In the genomic region with DNA sequence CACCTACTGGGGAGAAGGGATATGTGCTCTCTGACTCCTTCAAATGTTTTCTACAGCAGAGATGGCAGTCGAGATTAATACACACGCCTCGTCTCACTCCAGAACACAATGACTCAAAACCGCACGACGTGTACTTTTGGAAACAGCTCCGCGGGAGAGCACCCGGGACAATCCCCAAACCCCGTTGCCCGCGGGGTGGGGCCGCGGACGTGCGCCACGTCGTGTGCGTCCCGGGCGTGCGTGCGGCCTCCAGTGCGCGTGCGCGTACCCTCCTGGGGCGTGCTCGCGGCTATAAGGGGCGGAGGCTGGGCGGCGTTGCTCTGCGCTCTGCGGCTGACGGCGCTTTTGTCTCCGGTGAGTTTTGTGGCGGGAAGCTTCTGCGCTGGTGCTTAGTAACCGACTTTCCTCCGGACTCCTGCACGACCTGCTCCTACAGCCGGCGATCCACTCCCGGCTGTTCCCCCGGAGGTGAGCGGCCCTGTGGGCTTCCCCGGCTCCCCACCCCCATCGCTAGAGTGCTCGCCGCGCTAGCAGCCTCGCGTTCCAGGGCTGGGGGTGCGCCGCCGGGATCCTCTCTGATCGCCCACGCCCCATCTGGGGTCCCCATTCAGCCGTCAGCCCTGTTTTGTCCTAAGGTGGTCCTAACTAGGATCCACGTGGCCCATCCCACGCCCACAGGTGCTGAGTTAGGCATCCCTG, we compare ENCODE assay signal across 1 cellular context.
A peak's percentile ranks its signal among the peaks of the same experiment; 100 is the strongest.
TF ChIP-seq lines count a peak whose summit lies in the region.

A gene with protein sequence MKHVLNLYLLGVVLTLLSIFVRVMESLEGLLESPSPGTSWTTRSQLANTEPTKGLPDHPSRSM (plus strand): TSS at position 323 of the 699 bp plus-strand sequence. CDS start 1,391 bp downstream, outside the sequence.

TF ChIP-seq in K562, 482 proteins besides CTCF, POLR2A, EP300 and RAD21 (continued from another document and continues in another):
- TF ChIP-seq, protein P1, sequence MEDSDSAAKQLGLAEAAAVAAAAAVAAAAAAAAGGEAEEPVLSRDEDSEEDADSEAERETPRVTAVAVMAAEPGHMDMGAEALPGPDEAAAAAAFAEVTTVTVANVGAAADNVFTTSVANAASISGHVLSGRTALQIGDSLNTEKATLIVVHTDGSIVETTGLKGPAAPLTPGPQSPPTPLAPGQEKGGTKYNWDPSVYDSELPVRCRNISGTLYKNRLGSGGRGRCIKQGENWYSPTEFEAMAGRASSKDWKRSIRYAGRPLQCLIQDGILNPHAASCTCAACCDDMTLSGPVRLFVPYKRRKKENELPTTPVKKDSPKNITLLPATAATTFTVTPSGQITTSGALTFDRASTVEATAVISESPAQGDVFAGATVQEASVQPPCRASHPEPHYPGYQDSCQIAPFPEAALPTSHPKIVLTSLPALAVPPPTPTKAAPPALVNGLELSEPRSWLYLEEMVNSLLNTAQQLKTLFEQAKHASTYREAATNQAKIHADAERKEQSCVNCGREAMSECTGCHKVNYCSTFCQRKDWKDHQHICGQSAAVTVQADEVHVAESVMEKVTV (CRISPR knock-in tag; IDR thresholded peaks at IDR 0.05), result no peak
- TF ChIP-seq SUPT5H (IDR thresholded peaks at IDR 0.05) (peak; percentile 82), NUFIP1 (IDR thresholded peaks at IDR 0.05; ENCODE audit: partially characterized antibody) (no peak), ZBTB1 (CRISPR knock-in tag; IDR thresholded peaks at IDR 0.05; ENCODE audit: borderline replicate concordance, low read depth) (no peak; the same call in 1 of the 2 replicates), HNRNPL (IDR thresholded peaks at IDR 0.05; ENCODE audit: low read depth, low read length) (no peak), RBM17 (IDR thresholded peaks at IDR 0.05; ENCODE audit: borderline replicate concordance, low read depth, low read length) (no peak), MEF2D (tag; conservative IDR thresholded peaks at IDR 0.05; ENCODE audit: low read depth) (no peak), YY1 (IDR thresholded peaks at IDR 0.05; ENCODE audit: borderline replicate concordance in 1 of 3, control insufficient read depth in 1 of 3, extremely low read depth in 1 of 3, insufficient read depth in 3 of 3, insufficient read length in 1 of 3, insufficient replicate concordance in 2 of 3, low read depth in 1 of 3, low read length in 2 of 3) (peak in 2 of 3 experiments; percentile 69 to 74), GATAD2A (IDR thresholded peaks at IDR 0.05) (peak; percentile 75; the same call in 1 of the 2 replicates), ZNF668 (CRISPR knock-in tag; IDR thresholded peaks at IDR 0.05) (no peak), ZC3H4 (CRISPR knock-in tag; IDR thresholded peaks at IDR 0.05; ENCODE audit: borderline replicate concordance) (no peak), POLR2AphosphoS5 (IDR thresholded peaks at IDR 0.05; ENCODE audit: control insufficient read depth, insufficient read depth, low read depth, low read length) (0 out of 2 replicates have a peak, but pooled peaks have one; percentile 49), NEUROD1 (IDR thresholded peaks at IDR 0.05; ENCODE audit: borderline replicate concordance, low read depth, low read length, partially characterized antibody) (peak; percentile 23), EZH2 (IDR thresholded peaks at IDR 0.05; ENCODE audit: borderline replicate concordance, low read depth, low read length) (no peak), NFE2L1 (tag; IDR thresholded peaks at IDR 0.05; ENCODE audit: borderline replicate concordance, low read depth) (no peak), TSC22D4 (tag; IDR thresholded peaks at IDR 0.05) (no peak), MCM2 (IDR thresholded peaks at IDR 0.05; ENCODE audit: low read depth) (no peak), NFIX (CRISPR knock-in tag; IDR thresholded peaks at IDR 0.05; ENCODE audit: low read depth) (no peak)
- TF ChIP-seq, protein P2, sequence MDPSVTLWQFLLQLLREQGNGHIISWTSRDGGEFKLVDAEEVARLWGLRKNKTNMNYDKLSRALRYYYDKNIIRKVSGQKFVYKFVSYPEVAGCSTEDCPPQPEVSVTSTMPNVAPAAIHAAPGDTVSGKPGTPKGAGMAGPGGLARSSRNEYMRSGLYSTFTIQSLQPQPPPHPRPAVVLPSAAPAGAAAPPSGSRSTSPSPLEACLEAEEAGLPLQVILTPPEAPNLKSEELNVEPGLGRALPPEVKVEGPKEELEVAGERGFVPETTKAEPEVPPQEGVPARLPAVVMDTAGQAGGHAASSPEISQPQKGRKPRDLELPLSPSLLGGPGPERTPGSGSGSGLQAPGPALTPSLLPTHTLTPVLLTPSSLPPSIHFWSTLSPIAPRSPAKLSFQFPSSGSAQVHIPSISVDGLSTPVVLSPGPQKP (CRISPR knock-in tag; IDR thresholded peaks at IDR 0.05), result no peak
- TF ChIP-seq, protein P3, sequence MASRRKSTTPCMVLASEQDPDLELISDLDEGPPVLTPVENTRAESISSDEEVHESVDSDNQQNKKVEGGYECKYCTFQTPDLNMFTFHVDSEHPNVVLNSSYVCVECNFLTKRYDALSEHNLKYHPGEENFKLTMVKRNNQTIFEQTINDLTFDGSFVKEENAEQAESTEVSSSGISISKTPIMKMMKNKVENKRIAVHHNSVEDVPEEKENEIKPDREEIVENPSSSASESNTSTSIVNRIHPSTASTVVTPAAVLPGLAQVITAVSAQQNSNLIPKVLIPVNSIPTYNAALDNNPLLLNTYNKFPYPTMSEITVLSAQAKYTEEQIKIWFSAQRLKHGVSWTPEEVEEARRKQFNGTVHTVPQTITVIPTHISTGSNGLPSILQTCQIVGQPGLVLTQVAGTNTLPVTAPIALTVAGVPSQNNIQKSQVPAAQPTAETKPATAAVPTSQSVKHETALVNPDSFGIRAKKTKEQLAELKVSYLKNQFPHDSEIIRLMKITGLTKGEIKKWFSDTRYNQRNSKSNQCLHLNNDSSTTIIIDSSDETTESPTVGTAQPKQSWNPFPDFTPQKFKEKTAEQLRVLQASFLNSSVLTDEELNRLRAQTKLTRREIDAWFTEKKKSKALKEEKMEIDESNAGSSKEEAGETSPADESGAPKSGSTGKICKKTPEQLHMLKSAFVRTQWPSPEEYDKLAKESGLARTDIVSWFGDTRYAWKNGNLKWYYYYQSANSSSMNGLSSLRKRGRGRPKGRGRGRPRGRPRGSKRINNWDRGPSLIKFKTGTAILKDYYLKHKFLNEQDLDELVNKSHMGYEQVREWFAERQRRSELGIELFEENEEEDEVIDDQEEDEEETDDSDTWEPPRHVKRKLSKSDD (conservative IDR thresholded peaks at IDR 0.05; ENCODE audit: low read length), result no peak
- TF ChIP-seq, protein P4, sequence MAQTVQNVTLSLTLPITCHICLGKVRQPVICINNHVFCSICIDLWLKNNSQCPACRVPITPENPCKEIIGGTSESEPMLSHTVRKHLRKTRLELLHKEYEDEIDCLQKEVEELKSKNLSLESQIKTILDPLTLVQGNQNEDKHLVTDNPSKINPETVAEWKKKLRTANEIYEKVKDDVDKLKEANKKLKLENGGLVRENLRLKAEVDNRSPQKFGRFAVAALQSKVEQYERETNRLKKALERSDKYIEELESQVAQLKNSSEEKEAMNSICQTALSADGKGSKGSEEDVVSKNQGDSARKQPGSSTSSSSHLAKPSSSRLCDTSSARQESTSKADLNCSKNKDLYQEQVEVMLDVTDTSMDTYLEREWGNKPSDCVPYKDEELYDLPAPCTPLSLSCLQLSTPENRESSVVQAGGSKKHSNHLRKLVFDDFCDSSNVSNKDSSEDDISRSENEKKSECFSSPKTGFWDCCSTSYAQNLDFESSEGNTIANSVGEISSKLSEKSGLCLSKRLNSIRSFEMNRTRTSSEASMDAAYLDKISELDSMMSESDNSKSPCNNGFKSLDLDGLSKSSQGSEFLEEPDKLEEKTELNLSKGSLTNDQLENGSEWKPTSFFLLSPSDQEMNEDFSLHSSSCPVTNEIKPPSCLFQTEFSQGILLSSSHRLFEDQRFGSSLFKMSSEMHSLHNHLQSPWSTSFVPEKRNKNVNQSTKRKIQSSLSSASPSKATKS (CRISPR knock-in tag; IDR thresholded peaks at IDR 0.05), result no peak
- TF ChIP-seq, protein P5, sequence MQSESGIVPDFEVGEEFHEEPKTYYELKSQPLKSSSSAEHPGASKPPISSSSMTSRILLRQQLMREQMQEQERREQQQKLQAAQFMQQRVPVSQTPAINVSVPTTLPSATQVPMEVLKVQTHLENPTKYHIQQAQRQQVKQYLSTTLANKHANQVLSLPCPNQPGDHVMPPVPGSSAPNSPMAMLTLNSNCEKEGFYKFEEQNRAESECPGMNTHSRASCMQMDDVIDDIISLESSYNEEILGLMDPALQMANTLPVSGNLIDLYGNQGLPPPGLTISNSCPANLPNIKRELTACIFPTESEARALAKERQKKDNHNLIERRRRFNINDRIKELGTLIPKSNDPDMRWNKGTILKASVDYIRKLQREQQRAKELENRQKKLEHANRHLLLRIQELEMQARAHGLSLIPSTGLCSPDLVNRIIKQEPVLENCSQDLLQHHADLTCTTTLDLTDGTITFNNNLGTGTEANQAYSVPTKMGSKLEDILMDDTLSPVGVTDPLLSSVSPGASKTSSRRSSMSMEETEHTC (IDR thresholded peaks at IDR 0.05), result no peak
- TF ChIP-seq, protein P6, sequence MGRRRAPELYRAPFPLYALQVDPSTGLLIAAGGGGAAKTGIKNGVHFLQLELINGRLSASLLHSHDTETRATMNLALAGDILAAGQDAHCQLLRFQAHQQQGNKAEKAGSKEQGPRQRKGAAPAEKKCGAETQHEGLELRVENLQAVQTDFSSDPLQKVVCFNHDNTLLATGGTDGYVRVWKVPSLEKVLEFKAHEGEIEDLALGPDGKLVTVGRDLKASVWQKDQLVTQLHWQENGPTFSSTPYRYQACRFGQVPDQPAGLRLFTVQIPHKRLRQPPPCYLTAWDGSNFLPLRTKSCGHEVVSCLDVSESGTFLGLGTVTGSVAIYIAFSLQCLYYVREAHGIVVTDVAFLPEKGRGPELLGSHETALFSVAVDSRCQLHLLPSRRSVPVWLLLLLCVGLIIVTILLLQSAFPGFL (CRISPR knock-in tag; IDR thresholded peaks at IDR 0.05), result peak; percentile 64; the same call in 1 of the 2 replicates
- TF ChIP-seq, protein P7, sequence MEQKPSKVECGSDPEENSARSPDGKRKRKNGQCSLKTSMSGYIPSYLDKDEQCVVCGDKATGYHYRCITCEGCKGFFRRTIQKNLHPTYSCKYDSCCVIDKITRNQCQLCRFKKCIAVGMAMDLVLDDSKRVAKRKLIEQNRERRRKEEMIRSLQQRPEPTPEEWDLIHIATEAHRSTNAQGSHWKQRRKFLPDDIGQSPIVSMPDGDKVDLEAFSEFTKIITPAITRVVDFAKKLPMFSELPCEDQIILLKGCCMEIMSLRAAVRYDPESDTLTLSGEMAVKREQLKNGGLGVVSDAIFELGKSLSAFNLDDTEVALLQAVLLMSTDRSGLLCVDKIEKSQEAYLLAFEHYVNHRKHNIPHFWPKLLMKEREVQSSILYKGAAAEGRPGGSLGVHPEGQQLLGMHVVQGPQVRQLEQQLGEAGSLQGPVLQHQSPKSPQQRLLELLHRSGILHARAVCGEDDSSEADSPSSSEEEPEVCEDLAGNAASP (IDR thresholded peaks at IDR 0.05), result no peak
- TF ChIP-seq, protein P8, sequence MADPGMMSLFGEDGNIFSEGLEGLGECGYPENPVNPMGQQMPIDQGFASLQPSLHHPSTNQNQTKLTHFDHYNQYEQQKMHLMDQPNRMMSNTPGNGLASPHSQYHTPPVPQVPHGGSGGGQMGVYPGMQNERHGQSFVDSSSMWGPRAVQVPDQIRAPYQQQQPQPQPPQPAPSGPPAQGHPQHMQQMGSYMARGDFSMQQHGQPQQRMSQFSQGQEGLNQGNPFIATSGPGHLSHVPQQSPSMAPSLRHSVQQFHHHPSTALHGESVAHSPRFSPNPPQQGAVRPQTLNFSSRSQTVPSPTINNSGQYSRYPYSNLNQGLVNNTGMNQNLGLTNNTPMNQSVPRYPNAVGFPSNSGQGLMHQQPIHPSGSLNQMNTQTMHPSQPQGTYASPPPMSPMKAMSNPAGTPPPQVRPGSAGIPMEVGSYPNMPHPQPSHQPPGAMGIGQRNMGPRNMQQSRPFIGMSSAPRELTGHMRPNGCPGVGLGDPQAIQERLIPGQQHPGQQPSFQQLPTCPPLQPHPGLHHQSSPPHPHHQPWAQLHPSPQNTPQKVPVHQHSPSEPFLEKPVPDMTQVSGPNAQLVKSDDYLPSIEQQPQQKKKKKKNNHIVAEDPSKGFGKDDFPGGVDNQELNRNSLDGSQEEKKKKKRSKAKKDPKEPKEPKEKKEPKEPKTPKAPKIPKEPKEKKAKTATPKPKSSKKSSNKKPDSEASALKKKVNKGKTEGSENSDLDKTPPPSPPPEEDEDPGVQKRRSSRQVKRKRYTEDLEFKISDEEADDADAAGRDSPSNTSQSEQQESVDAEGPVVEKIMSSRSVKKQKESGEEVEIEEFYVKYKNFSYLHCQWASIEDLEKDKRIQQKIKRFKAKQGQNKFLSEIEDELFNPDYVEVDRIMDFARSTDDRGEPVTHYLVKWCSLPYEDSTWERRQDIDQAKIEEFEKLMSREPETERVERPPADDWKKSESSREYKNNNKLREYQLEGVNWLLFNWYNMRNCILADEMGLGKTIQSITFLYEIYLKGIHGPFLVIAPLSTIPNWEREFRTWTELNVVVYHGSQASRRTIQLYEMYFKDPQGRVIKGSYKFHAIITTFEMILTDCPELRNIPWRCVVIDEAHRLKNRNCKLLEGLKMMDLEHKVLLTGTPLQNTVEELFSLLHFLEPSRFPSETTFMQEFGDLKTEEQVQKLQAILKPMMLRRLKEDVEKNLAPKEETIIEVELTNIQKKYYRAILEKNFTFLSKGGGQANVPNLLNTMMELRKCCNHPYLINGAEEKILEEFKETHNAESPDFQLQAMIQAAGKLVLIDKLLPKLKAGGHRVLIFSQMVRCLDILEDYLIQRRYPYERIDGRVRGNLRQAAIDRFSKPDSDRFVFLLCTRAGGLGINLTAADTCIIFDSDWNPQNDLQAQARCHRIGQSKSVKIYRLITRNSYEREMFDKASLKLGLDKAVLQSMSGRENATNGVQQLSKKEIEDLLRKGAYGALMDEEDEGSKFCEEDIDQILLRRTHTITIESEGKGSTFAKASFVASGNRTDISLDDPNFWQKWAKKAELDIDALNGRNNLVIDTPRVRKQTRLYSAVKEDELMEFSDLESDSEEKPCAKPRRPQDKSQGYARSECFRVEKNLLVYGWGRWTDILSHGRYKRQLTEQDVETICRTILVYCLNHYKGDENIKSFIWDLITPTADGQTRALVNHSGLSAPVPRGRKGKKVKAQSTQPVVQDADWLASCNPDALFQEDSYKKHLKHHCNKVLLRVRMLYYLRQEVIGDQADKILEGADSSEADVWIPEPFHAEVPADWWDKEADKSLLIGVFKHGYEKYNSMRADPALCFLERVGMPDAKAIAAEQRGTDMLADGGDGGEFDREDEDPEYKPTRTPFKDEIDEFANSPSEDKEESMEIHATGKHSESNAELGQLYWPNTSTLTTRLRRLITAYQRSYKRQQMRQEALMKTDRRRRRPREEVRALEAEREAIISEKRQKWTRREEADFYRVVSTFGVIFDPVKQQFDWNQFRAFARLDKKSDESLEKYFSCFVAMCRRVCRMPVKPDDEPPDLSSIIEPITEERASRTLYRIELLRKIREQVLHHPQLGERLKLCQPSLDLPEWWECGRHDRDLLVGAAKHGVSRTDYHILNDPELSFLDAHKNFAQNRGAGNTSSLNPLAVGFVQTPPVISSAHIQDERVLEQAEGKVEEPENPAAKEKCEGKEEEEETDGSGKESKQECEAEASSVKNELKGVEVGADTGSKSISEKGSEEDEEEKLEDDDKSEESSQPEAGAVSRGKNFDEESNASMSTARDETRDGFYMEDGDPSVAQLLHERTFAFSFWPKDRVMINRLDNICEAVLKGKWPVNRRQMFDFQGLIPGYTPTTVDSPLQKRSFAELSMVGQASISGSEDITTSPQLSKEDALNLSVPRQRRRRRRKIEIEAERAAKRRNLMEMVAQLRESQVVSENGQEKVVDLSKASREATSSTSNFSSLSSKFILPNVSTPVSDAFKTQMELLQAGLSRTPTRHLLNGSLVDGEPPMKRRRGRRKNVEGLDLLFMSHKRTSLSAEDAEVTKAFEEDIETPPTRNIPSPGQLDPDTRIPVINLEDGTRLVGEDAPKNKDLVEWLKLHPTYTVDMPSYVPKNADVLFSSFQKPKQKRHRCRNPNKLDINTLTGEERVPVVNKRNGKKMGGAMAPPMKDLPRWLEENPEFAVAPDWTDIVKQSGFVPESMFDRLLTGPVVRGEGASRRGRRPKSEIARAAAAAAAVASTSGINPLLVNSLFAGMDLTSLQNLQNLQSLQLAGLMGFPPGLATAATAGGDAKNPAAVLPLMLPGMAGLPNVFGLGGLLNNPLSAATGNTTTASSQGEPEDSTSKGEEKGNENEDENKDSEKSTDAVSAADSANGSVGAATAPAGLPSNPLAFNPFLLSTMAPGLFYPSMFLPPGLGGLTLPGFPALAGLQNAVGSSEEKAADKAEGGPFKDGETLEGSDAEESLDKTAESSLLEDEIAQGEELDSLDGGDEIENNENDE (IDR thresholded peaks at IDR 0.05; ENCODE audit: low read depth, low read length), result peak; percentile 67
